Comparison of ENCODE assay signal across 16 cellular contexts in genomic region chr1:87169250-87169910, GRCh38.
DNase-seq lines count a peak whose midpoint lies in the region; TF ChIP-seq lines count a peak whose summit lies in the region.
"Had no signal": no experiment of that assay in that cellular context is flagged by ENCODE, and none has a peak within 500 bp of the region (broad histone marks: within the 10 kb centered on the region; RNA-seq: fewer than 3 reads in every experiment).

No MANE protein-coding gene starts in this region.

- in situ Hi-C loops in SK-MEL-5 (cut with HindIII; ENCODE audit: low pct_unique_long_range_greater_than_20kb, low sequenced_read_pairs) = no loop called here

- no peaks in the 10 kb centered on the region for H3K9me3 Mint-ChIP-seq in nephron
- no peaks in the 10 kb centered on the region for H3K9me3 Mint-ChIP-seq in activated T-helper 2 cell treated with anti-CD3 and anti-CD28 coated beads, Interferon-gamma antibody, Interleukin-2, Interleukin-4, amounts not matched to agents 10 μg/mL and 5 μg/mL and 100 μg/mL, durations not matched to agents 14 hours and 24 hours and 36 hours

- H3K27ac ChIP-seq in rectal smooth muscle tissue (ENCODE audit: low read depth, low read length) = peak overlapping the region; percentile 14

- TF ChIP-seq CTCF in nephron (IDR thresholded peaks at IDR 0.05; ENCODE audit: unreplicated experiment in 3 of 3) = no peak

- no peaks in the 10 kb centered on the region for H3K36me3 ChIP-seq in rectal smooth muscle tissue (ENCODE audit: control insufficient read depth, insufficient read depth, low read length)
- H3K36me3 ChIP-seq: HAP-1 had no signal

- H3K27ac Mint-ChIP-seq in nephron = peak overlapping the region; percentile 57 to 71 (median 62)
- H3K27ac Mint-ChIP-seq in activated T-helper 2 cell treated with anti-CD3 and anti-CD28 coated beads, Interferon-gamma antibody, Interleukin-2, Interleukin-4, amounts not matched to agents 10 μg/mL and 5 μg/mL and 100 μg/mL, durations not matched to agents 14 hours and 24 hours and 36 hours = no peak overlapping the region
- H3K27ac Mint-ChIP-seq: IgD-negative memory B cell had no signal

- H3K4me3 ChIP-seq in rectal smooth muscle tissue (ENCODE audit: low read length) = no peak overlapping the region
- H3K4me3 ChIP-seq: HAP-1 had no signal

- H3K9ac ChIP-seq in rectal smooth muscle tissue (ENCODE audit: low read length) = no peak overlapping the region

- intact Hi-C loops in activated T-helper 2 cell treated with anti-CD3 and anti-CD28 coated beads, Interferon-gamma antibody, Interleukin-2, Interleukin-4, amounts not matched to agents 10 μg/mL and 5 μg/mL and 100 μg/mL, durations not matched to agents 14 hours and 24 hours and 36 hours (cut with micrococcal nuclease) = no loop called here

- H3K4me1 ChIP-seq in rectal smooth muscle tissue (ENCODE audit: control insufficient read depth, insufficient read depth, low read length) = no peaks in the 10 kb centered on the region
- H3K4me1 ChIP-seq: HAP-1 had no signal

- no peaks in the 10 kb centered on the region for H3K27me3 Mint-ChIP-seq in nephron (ENCODE audit: low read depth)
- H3K27me3 Mint-ChIP-seq in activated T-helper 2 cell treated with anti-CD3 and anti-CD28 coated beads, Interferon-gamma antibody, Interleukin-2, Interleukin-4, amounts not matched to agents 10 μg/mL and 5 μg/mL and 100 μg/mL, durations not matched to agents 14 hours and 24 hours and 36 hours (ENCODE audit: low read depth) = peaks cover 23% of the 10 kb centered on the region

- no peaks in the 10 kb centered on the region for H3K36me3 Mint-ChIP-seq in nephron (ENCODE audit: low read depth)
- H3K36me3 Mint-ChIP-seq in activated T-helper 2 cell treated with anti-CD3 and anti-CD28 coated beads, Interferon-gamma antibody, Interleukin-2, Interleukin-4, amounts not matched to agents 10 μg/mL and 5 μg/mL and 100 μg/mL, durations not matched to agents 14 hours and 24 hours and 36 hours (ENCODE audit: low read depth) = no peaks in the 10 kb centered on the region
- H3K36me3 Mint-ChIP-seq: IgD-negative memory B cell had no signal

- no peaks in the 10 kb centered on the region for H3K27me3 ChIP-seq in rectal smooth muscle tissue (ENCODE audit: control insufficient read depth, insufficient read depth, low read length)

- DNase-seq in SK-MEL-5 (ENCODE audit: low read depth, low spot score) (peak; percentile 75), cerebellum (ENCODE audit: low spot score) (peak; percentile 2), SIG-M5 (lab: John Stamatoyannopoulos, UW) (no peak), retina (no peak)
- no peak for DNase-seq in activated T-helper 2 cell treated with anti-CD3 and anti-CD28 coated beads, Interferon-gamma antibody, Interleukin-2, Interleukin-4, amounts not matched to agents 10 μg/mL and 5 μg/mL and 100 μg/mL, durations not matched to agents 14 hours and 24 hours and 36 hours (ENCODE audit: low spot score)
- DNase-seq: C1 segment of cervical spinal cord, DND-41, Kasumi-1, MM.1S, NCI-H1092 treated with DMSO at 0.1 percent for 48 hours, NCI-H1694, NCI-H226 had no signal

- no peak overlapping the region for H3K4me3 Mint-ChIP-seq in nephron
- no peak overlapping the region for H3K4me3 Mint-ChIP-seq in activated T-helper 2 cell treated with anti-CD3 and anti-CD28 coated beads, Interferon-gamma antibody, Interleukin-2, Interleukin-4, amounts not matched to agents 10 μg/mL and 5 μg/mL and 100 μg/mL, durations not matched to agents 14 hours and 24 hours and 36 hours (ENCODE audit: low read depth)
- H3K4me3 Mint-ChIP-seq: IgD-negative memory B cell had no signal

- peaks cover 54% of the 10 kb centered on the region for H3K4me1 Mint-ChIP-seq in nephron
- no peaks in the 10 kb centered on the region for H3K4me1 Mint-ChIP-seq in activated T-helper 2 cell treated with anti-CD3 and anti-CD28 coated beads, Interferon-gamma antibody, Interleukin-2, Interleukin-4, amounts not matched to agents 10 μg/mL and 5 μg/mL and 100 μg/mL, durations not matched to agents 14 hours and 24 hours and 36 hours (ENCODE audit: low read depth)
- H3K4me1 Mint-ChIP-seq: IgD-negative memory B cell had no signal

Comparison
In these comparisons a context has a peak if more than half of its experiments do, and no peak if none do; other contexts are left out.
1. DNase-seq: peak in SK-MEL-5 (single experiment) and cerebellum (single experiment); none in SIG-M5 (single experiment), activated T-helper 2 cell treated with anti-CD3 and anti-CD28 coated beads, Interferon-gamma antibody, Interleukin-2, Interleukin-4, amounts not matched to agents 10 μg/mL and 5 μg/mL and 100 μg/mL, durations not matched to agents 14 hours and 24 hours and 36 hours (single experiment) and retina (single experiment).